In the genomic region with DNA sequence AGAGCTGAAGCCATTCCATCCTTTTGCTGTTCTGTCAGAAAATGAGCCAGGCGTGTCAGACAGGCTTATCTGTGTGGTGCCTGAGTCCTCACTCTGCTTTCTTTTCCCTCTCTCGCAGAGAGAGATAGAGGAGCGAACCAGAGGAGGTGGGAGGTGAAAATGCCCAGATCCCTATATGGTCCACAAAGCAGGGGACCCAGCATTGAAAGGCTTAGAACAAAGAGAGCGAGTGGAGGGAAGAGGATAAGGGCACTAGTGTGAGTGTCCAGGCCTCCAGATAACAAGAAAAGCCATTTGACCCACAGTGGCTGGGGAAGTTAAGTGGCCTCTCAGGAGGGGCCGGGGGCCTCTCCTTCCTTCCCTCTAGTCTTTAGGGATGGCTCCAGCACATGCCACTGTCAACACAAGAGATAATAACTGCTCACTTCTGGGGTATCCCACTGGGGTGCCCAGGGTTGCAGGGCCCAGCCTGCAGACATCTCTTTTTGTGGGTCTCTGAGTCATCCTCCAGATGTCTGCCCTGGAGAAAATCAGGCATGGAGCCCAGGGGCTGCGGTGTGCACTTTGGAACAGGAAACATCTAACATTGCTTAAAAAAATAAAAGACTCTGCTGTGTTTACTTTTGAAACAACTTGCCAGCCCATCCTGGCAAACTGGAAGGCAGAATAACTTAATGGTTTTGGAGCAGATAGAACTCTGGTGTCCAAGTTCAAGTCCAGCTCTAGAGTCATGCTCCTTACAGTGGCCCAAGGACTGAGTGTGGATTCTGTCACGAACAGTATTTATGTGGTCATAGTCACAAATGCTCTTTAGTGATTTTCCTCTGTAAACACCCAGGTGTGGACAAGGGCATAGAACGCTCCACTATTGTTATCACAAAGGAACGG, we compare ENCODE assay signal across 9 cellular contexts.
DNase-seq lines count a peak whose midpoint lies in the region; ATAC-seq, FAIRE-seq and TF ChIP-seq lines count a peak whose summit lies in the region.
"Had no signal": no experiment of that assay in that cellular context is flagged by ENCODE, and none has a peak within 500 bp of the region (broad histone marks: within the 10 kb centered on the region; RNA-seq: fewer than 3 reads in every experiment).

No MANE protein-coding gene starts in this region.

- DNase-seq in HS-5 (ENCODE audit: low read depth): peak; percentile 84
- DNase-seq in K562 (ENCODE audit: extremely low read depth in 1 of 4, low spot score in 3 of 4): no peak
- DNase-seq in hepatocyte (ENCODE audit: low spot score): peak; percentile 65
- DNase-seq in stromal cell of bone marrow (ENCODE audit: low read depth): peak; percentile 93
- no peak for DNase-seq in CD8-positive, alpha-beta memory T cell
- no peak for DNase-seq in stimulated activated CD4-positive, alpha-beta T cell treated with anti-CD3 and anti-CD28 coated beads, Interleukin-4, amount 100 ng/mL, for 1 hour
- DNase-seq in NCI-H748 treated with DMSO at 0.1 percent for 48 hours (lab: John Stamatoyannopoulos, UW): no peak
- no peak for DNase-seq in CD8-positive, alpha-beta T cell
- DNase-seq: anterior cingulate cortex had no signal

- in situ Hi-C loops in K562 (cut with MboI): no loop called here

- H3K27me3 ChIP-seq in K562 (ENCODE audit: control insufficient read depth in 2 of 2, insufficient read depth in 2 of 2, low read length in 2 of 2) (peaks cover 0 to 26% of the 10 kb centered on the region in 2 experiments; a peak in 2 of 5 replicates), hepatocyte (no peaks in the 10 kb centered on the region)
- no peaks in the 10 kb centered on the region for H3K27me3 ChIP-seq in CD8-positive, alpha-beta memory T cell (ENCODE audit: insufficient read depth, low read length, poor library complexity, severe bottlenecking)
- no peaks in the 10 kb centered on the region for H3K27me3 ChIP-seq in CD8-positive, alpha-beta T cell (ENCODE audit: insufficient read depth, low read length)

- peaks cover 0 to 2% (median 0%) of the 10 kb centered on the region in 3 donors for H3K36me3 Mint-ChIP-seq in CD8-positive, alpha-beta memory T cell
- no peaks in the 10 kb centered on the region for H3K36me3 Mint-ChIP-seq in CD8-positive, alpha-beta T cell

- no peak overlapping the region for H3K4me2 ChIP-seq in K562 (ENCODE audit: insufficient read depth, low read length)
- H3K4me2 ChIP-seq in hepatocyte: peak overlapping the region; percentile 9

- no peaks in the 10 kb centered on the region for H3K4me1 ChIP-seq in K562 (replicated peaks in 1 of 2; ENCODE audit: control insufficient read depth in 2 of 2, insufficient read depth in 2 of 2, low read length in 2 of 2)
- H3K4me1 ChIP-seq in hepatocyte (ENCODE audit: insufficient read depth): peaks cover 16% of the 10 kb centered on the region
- no peaks in the 10 kb centered on the region for H3K4me1 ChIP-seq in CD8-positive, alpha-beta memory T cell (ENCODE audit: insufficient read depth, low read length)
- H3K4me1 ChIP-seq in CD8-positive, alpha-beta T cell (ENCODE audit: insufficient read depth, low read length): no peaks in the 10 kb centered on the region

- POLR2A ChIA-PET in K562 (lab: Yijun Ruan, JAX): no interaction called here
- POLR2A ChIA-PET in CD8-positive, alpha-beta memory T cell (lab: Charles Lee): no interaction called here
- POLR2A ChIA-PET in CD8-positive, alpha-beta T cell (lab: Charles Lee): no interaction called here

- H2AFZ ChIP-seq in K562 (ENCODE audit: low read depth, low read length) (no peak overlapping the region), hepatocyte (no peak overlapping the region)

- no peak for TF ChIP-seq EP300 in K562 (IDR thresholded peaks at IDR 0.05; ENCODE audit: low read length)

- no peaks in the 10 kb centered on the region for H3K9me2 ChIP-seq in hepatocyte (replicated peaks; ENCODE audit: insufficient read depth)

- no peaks in the 10 kb centered on the region for H3K9me1 ChIP-seq in K562 (ENCODE audit: control insufficient read depth, insufficient read depth, low read length)

- TF ChIP-seq CTCF in K562 (IDR thresholded peaks at IDR 0.05 in 2 of 3, conservative IDR thresholded peaks at IDR 0.05 in 1 of 3; ENCODE audit: insufficient read depth in 2 of 3, low read depth in 1 of 3, low read length in 3 of 3): no peak
- no peak for TF ChIP-seq CTCF in hepatocyte (IDR thresholded peaks at IDR 0.05; ENCODE audit: poor library complexity)
- TF ChIP-seq CTCF in CD8-positive, alpha-beta T cell (IDR thresholded peaks at IDR 0.05): no peak

- no peak overlapping the region for H3K9ac ChIP-seq in K562 (ENCODE audit: insufficient read depth in 1 of 2, low read depth in 2 of 2, low read length in 2 of 2)

- peaks cover 4% of the 10 kb centered on the region in 2 donors for H3K27me3 Mint-ChIP-seq in CD8-positive, alpha-beta memory T cell
- peaks cover 5% of the 10 kb centered on the region for H3K27me3 Mint-ChIP-seq in CD8-positive, alpha-beta T cell (ENCODE audit: low read depth)

- no peak for FAIRE-seq in K562 (lab: Jason Lieb, UNC)

- H3K9me3 Mint-ChIP-seq in CD8-positive, alpha-beta memory T cell: peaks cover under 1 to 8% (median 5%) of the 10 kb centered on the region in 5 donors
- peaks cover 7% of the 10 kb centered on the region for H3K9me3 Mint-ChIP-seq in CD8-positive, alpha-beta T cell

- CTCF ChIA-PET in K562 (lab: Yijun Ruan, JAX; ENCODE audit: low intra/inter-chr PET ratio): no interaction called here
- CTCF ChIA-PET in CD8-positive, alpha-beta memory T cell (lab: Charles Lee): interaction anchor here (0.6 kb wide), 1 partner anchor 26 kb away, joined by 3 read pairs; no protein-coding TSS in a partner anchor
- CTCF ChIA-PET in CD8-positive, alpha-beta T cell (lab: Charles Lee): no interaction called here

- no peak for ATAC-seq in K562
- no peak for ATAC-seq in CD8-positive, alpha-beta T cell

- no TSS peak for BruUV-seq in K562 (replicated peaks; lab: Mats Ljungman, UMichigan)

- no peak for TF ChIP-seq POLR2A in K562 (conservative IDR thresholded peaks at IDR 0.05)

- no peak overlapping the region for H3K4me3 Mint-ChIP-seq in CD8-positive, alpha-beta memory T cell
- H3K4me3 Mint-ChIP-seq in CD8-positive, alpha-beta T cell: no peak overlapping the region

- no peaks in the 10 kb centered on the region for H3K79me2 ChIP-seq in K562 (ENCODE audit: control insufficient read depth, insufficient read depth, low read length)
- no peaks in the 10 kb centered on the region for H3K79me2 ChIP-seq in hepatocyte

- H3K9me3 ChIP-seq in K562 (replicated peaks; ENCODE audit: control insufficient read depth, insufficient read depth, low read depth, low read length) (no peaks in the 10 kb centered on the region), hepatocyte (ENCODE audit: low read depth) (no peaks in the 10 kb centered on the region)
- H3K9me3 ChIP-seq in CD8-positive, alpha-beta memory T cell (ENCODE audit: low read length): no peaks in the 10 kb centered on the region
- H3K9me3 ChIP-seq in CD8-positive, alpha-beta T cell (ENCODE audit: low read length): no peaks in the 10 kb centered on the region

- H3K36me3 ChIP-seq in K562 (ENCODE audit: control insufficient read depth, insufficient read depth, low read length): no peaks in the 10 kb centered on the region
- no peaks in the 10 kb centered on the region for H3K36me3 ChIP-seq in hepatocyte (replicated peaks; ENCODE audit: insufficient read depth, low read depth)
- H3K36me3 ChIP-seq in CD8-positive, alpha-beta memory T cell (ENCODE audit: insufficient read depth, low read length): no peaks in the 10 kb centered on the region
- H3K36me3 ChIP-seq in CD8-positive, alpha-beta T cell (ENCODE audit: insufficient read depth, low read length): no peaks in the 10 kb centered on the region

- intact Hi-C loops in K562 (cut with micrococcal nuclease): no loop called here
- intact Hi-C loops in CD8-positive, alpha-beta T cell (cut with DNase I, micrococcal nuclease): no loop called here

- H4K20me1 ChIP-seq in K562 (replicated peaks; ENCODE audit: control insufficient read depth, insufficient read depth, low read length) (no peaks in the 10 kb centered on the region), hepatocyte (ENCODE audit: insufficient read depth, poor library complexity, severe bottlenecking) (no peaks in the 10 kb centered on the region)

- no peak for TF ChIP-seq RAD21 in K562 (CRISPR knock-in tag; conservative IDR thresholded peaks at IDR 0.05 in 1 of 2, IDR thresholded peaks at IDR 0.05 in 1 of 2)

- H3K4me1 Mint-ChIP-seq in CD8-positive, alpha-beta memory T cell: no peaks in the 10 kb centered on the region
- no peaks in the 10 kb centered on the region for H3K4me1 Mint-ChIP-seq in CD8-positive, alpha-beta T cell (ENCODE audit: low read depth)

- WGBS in K562 (ENCODE audit: insufficient coverage, low coverage, missing lambda C conversion rate): 3% methylated on average over 9 of the region's 9 CpGs
- 54% methylated on average over 9 of the region's 9 CpGs for WGBS in hepatocyte (ENCODE audit: low lambda C conversion rate, missing lambda C conversion rate)

- peak overlapping the region in 1 of 8 donors; percentile 74 for H3K27ac Mint-ChIP-seq in CD8-positive, alpha-beta memory T cell
- no peak overlapping the region for H3K27ac Mint-ChIP-seq in CD8-positive, alpha-beta T cell

- H3K27ac ChIP-seq in K562 (ENCODE audit: extremely low read depth, low read depth, low read length) (no peak overlapping the region), hepatocyte (peak overlapping the region; percentile 21)
- no peak overlapping the region for H3K27ac ChIP-seq in CD8-positive, alpha-beta memory T cell (ENCODE audit: low read depth, low read length)
- H3K27ac ChIP-seq in CD8-positive, alpha-beta T cell (ENCODE audit: low read depth, low read length): no peak overlapping the region

- no peak overlapping the region for H3K4me3 ChIP-seq in K562
- no peak overlapping the region for H3K4me3 ChIP-seq in hepatocyte
- H3K4me3 ChIP-seq in CD8-positive, alpha-beta memory T cell (ENCODE audit: low read length): no peak overlapping the region
- no peak overlapping the region for H3K4me3 ChIP-seq in CD8-positive, alpha-beta T cell (ENCODE audit: low read depth, low read length)

TF ChIP-seq in K562, 482 proteins besides CTCF, POLR2A, EP300 and RAD21:
- TF ChIP-seq SMC3 (conservative IDR thresholded peaks at IDR 0.05; ENCODE audit: insufficient read depth, low read depth, low read length) (0 out of 2 replicates have a peak, but pooled peaks have one; percentile 1), ARID2 (IDR thresholded peaks at IDR 0.05) (no peak), ZNF766 (CRISPR knock-in tag; conservative IDR thresholded peaks at IDR 0.05) (no peak), FOXA3 (CRISPR knock-in tag; conservative IDR thresholded peaks at IDR 0.05 in 1 of 2, IDR thresholded peaks at IDR 0.05 in 1 of 2) (no peak), DDX20 (tag; IDR thresholded peaks at IDR 0.05; ENCODE audit: low read depth) (no peak), BACH1 (tag; IDR thresholded peaks at IDR 0.05) (no peak), SREBF2 (CRISPR knock-in tag; IDR thresholded peaks at IDR 0.05) (no peak)

Comparison
In these comparisons a context has a peak if more than half of its experiments do, and no peak if none do; other contexts are left out.
1. DNase-seq: peak in HS-5 (single experiment), hepatocyte (single experiment) and stromal cell of bone marrow (single experiment); none in K562 (0 of 4), CD8-positive, alpha-beta memory T cell (0 of 5), stimulated activated CD4-positive, alpha-beta T cell treated with anti-CD3 and anti-CD28 coated beads, Interleukin-4, amount 100 ng/mL, for 1 hour (single experiment), NCI-H748 treated with DMSO at 0.1 percent for 48 hours (single experiment) and CD8-positive, alpha-beta T cell (0 of 7).